23 cellular contexts compared by ENCODE assay signal in genomic region chr11:37076866-37077265, GRCh38.
"Had no signal": no experiment of that assay in that cellular context is flagged by ENCODE, and none has a peak within 500 bp of the region (broad histone marks: within the 10 kb centered on the region; RNA-seq: fewer than 3 reads in every experiment).

No MANE protein-coding gene starts in this region.

- H3K4me3 ChIP-seq: MG63, PC-9 had no signal

- H2AFZ ChIP-seq: PC-9 had no signal

- H3K36me3 ChIP-seq: MG63 had no signal

- DNase-seq: activated CD4-positive, alpha-beta memory T cell treated with anti-CD3 and anti-CD28 coated beads for 36 hours; activated CD4-positive, alpha-beta T cell treated with anti-CD3 and anti-CD28 coated beads, Interleukin-2, amount 10 ng/mL, durations not matched to agents 7 days and 5 days; activated CD4-positive, CD25-positive, alpha-beta regulatory T cell; activated CD8-positive, alpha-beta memory T cell treated with anti-CD3 and anti-CD28 coated beads for 24 hours; activated gamma-delta T cell; activated naive CD4-positive, alpha-beta T cell treated with anti-CD3 and anti-CD28 coated beads for 36 hours; activated T-cell treated with anti-CD3 and anti-CD28 coated beads, Interleukin-2, amount 50 U/mL, for 4 hours; central memory CD4-positive, alpha-beta T cell; MG63; MV-4-11; NCI-H1105; NCI-H1436; NCI-H1694 treated with DMSO at 0.1 percent for 48 hours; NCI-H2029 treated with DMSO at 0.1 percent for 48 hours; NCI-H345; NCI-H510A; NCI-H526 treated with DMSO at 0.1 percent for 48 hours; NCI-H82; PC-9; SIG-M5; T-helper 1 cell had no signal

- H3K9ac ChIP-seq: KMS-11 had no signal

- H3K4me2 ChIP-seq: KMS-11, PC-9 had no signal

- H3K27ac ChIP-seq: KMS-11, PC-9, VCaP had no signal

- ATAC-seq: activated T-cell treated with anti-CD3 and anti-CD28 coated beads, Interleukin-2, amount 50 U/mL, for 4 hours had no signal

- H3K9me3 ChIP-seq: MG63 had no signal

- H3K27me3 ChIP-seq: MG63 had no signal
